ENCODE assay signal across 1 cellular context in genomic region chr22:37569009-37569920, GRCh38.
TF ChIP-seq lines count a peak whose summit lies in the region.

No MANE protein-coding gene starts in this region.

TF ChIP-seq in HepG2, 621 proteins besides CTCF, POLR2A, EP300 and RAD21 (continued from another document and continues in another):
- TF ChIP-seq BATF2 (CRISPR knock-in tag; IDR thresholded peaks at IDR 0.05) (0 out of 2 replicates have a peak, but pooled peaks have one; percentile 5), ZSCAN29 (CRISPR knock-in tag; conservative IDR thresholded peaks at IDR 0.05) (no peak), MIER2 (CRISPR knock-in tag; IDR thresholded peaks at IDR 0.05) (no peak; the same call in 1 of the 2 replicates), GMEB2 (CRISPR knock-in tag; IDR thresholded peaks at IDR 0.05; ENCODE audit: low read depth) (no peak), ZNF296 (CRISPR knock-in tag; conservative IDR thresholded peaks at IDR 0.05) (0 out of 2 replicates have a peak, but pooled peaks have one; percentile 39), ZNF740 (CRISPR knock-in tag; IDR thresholded peaks at IDR 0.05) (no peak; the same call in none of the 2 replicates), ZNF780A (CRISPR knock-in tag; IDR thresholded peaks at IDR 0.05) (no peak), REPIN1 (CRISPR knock-in tag; IDR thresholded peaks at IDR 0.05; ENCODE audit: borderline replicate concordance, low read depth) (peak; percentile 96), ZXDC (CRISPR knock-in tag; IDR thresholded peaks at IDR 0.05) (0 out of 2 replicates have a peak, but pooled peaks have one; percentile 43), ZFAT (CRISPR knock-in tag; conservative IDR thresholded peaks at IDR 0.05) (no peak), SP1 (IDR thresholded peaks at IDR 0.05) (no peak), SP1 (CRISPR knock-in tag; IDR thresholded peaks at IDR 0.05) (no peak), MEIS1 (CRISPR knock-in tag; IDR thresholded peaks at IDR 0.05; ENCODE audit: borderline replicate concordance) (peak; percentile 81), MEF2D (CRISPR knock-in tag; IDR thresholded peaks at IDR 0.05) (peak; percentile 77), ZBTB25 (CRISPR knock-in tag; IDR thresholded peaks at IDR 0.05) (peak; percentile 69), ZFP90 (CRISPR knock-in tag; IDR thresholded peaks at IDR 0.05; ENCODE audit: borderline replicate concordance) (no peak; the same call in 1 of the 2 replicates), RFXAP (CRISPR knock-in tag; IDR thresholded peaks at IDR 0.05; ENCODE audit: borderline replicate concordance) (peak; percentile 62; the same call in 1 of the 2 replicates), CHD4 (IDR thresholded peaks at IDR 0.05; ENCODE audit: borderline replicate concordance, low read length) (0 out of 2 replicates have a peak, but pooled peaks have one; percentile 57), IKZF4 (CRISPR knock-in tag; IDR thresholded peaks at IDR 0.05; ENCODE audit: borderline replicate concordance, low read depth, not compliant biosample characterization) (peak; percentile 84), CEBPZ (IDR thresholded peaks at IDR 0.05; ENCODE audit: low read length) (no peak), SNAPC2 (CRISPR knock-in tag; IDR thresholded peaks at IDR 0.05) (0 out of 2 replicates have a peak, but pooled peaks have one; percentile 65), ZNF317 (CRISPR knock-in tag; IDR thresholded peaks at IDR 0.05) (peak; percentile 80), KLF12 (CRISPR knock-in tag; IDR thresholded peaks at IDR 0.05; ENCODE audit: borderline replicate concordance) (peak; percentile 78; the same call in 1 of the 2 replicates), KDM5A (IDR thresholded peaks at IDR 0.05; ENCODE audit: borderline replicate concordance, low read length) (no peak), SIN3B (IDR thresholded peaks at IDR 0.05; ENCODE audit: low read length) (no peak), ZNF451 (CRISPR knock-in tag; IDR thresholded peaks at IDR 0.05) (no peak), RBFOX2 (IDR thresholded peaks at IDR 0.05; ENCODE audit: low read depth, low read length) (0 out of 2 replicates have a peak, but pooled peaks have one; percentile 11), MED1 (CRISPR knock-in tag; IDR thresholded peaks at IDR 0.05) (peak; percentile 87), TCF12 (IDR thresholded peaks at IDR 0.05) (no peak), TCF12 (CRISPR knock-in tag; IDR thresholded peaks at IDR 0.05) (peak; percentile 96), PHF21A (CRISPR knock-in tag; IDR thresholded peaks at IDR 0.05) (peak; percentile 94), ZNF543 (CRISPR knock-in tag; IDR thresholded peaks at IDR 0.05) (peak; percentile 59; the same call in 1 of the 2 replicates), ZNF10 (CRISPR knock-in tag; IDR thresholded peaks at IDR 0.05; ENCODE audit: borderline replicate concordance, low read depth) (no peak), ZNF556 (CRISPR knock-in tag; IDR thresholded peaks at IDR 0.05; ENCODE audit: borderline replicate concordance) (no peak), KLF11 (CRISPR knock-in tag; IDR thresholded peaks at IDR 0.05) (0 out of 2 replicates have a peak, but pooled peaks have one; percentile 63), SMYD3 (CRISPR knock-in tag; IDR thresholded peaks at IDR 0.05) (peak; percentile 93), YY1 (IDR thresholded peaks at IDR 0.05; ENCODE audit: insufficient read depth, insufficient replicate concordance, low read depth, low read length) (peak; percentile 64), MYC (CRISPR knock-in tag; IDR thresholded peaks at IDR 0.05; ENCODE audit: borderline replicate concordance) (peak; percentile 78; the same call in 1 of the 2 replicates), PHB2 (IDR thresholded peaks at IDR 0.05; ENCODE audit: partially characterized antibody) (no peak), TGIF2 (CRISPR knock-in tag; IDR thresholded peaks at IDR 0.05) (no peak), GTF3A (CRISPR knock-in tag; conservative IDR thresholded peaks at IDR 0.05) (no peak), TCF7L2 (IDR thresholded peaks at IDR 0.05; ENCODE audit: low read depth, low read length) (no peak), ZNF207 (IDR thresholded peaks at IDR 0.05; ENCODE audit: borderline replicate concordance) (no peak), SIN3A (IDR thresholded peaks at IDR 0.05; ENCODE audit: borderline replicate concordance, low read depth, low read length) (peak; percentile 72; the same call in 1 of the 2 replicates), ATF7-NPFF (CRISPR knock-in tag; IDR thresholded peaks at IDR 0.05; ENCODE audit: low read depth) (no peak; the same call in 1 of the 2 replicates), ZNF468 (CRISPR knock-in tag; IDR thresholded peaks at IDR 0.05) (no peak), TAF15 (IDR thresholded peaks at IDR 0.05; ENCODE audit: low read depth, low read length, poor library complexity, severe bottlenecking) (peak; percentile 60), ZNF776 (CRISPR knock-in tag; IDR thresholded peaks at IDR 0.05) (no peak; the same call in 1 of the 2 replicates), CENPT (CRISPR knock-in tag; IDR thresholded peaks at IDR 0.05; ENCODE audit: low read depth) (no peak), ZKSCAN8 (CRISPR knock-in tag; IDR thresholded peaks at IDR 0.05; ENCODE audit: borderline replicate concordance) (no peak), TFDP2 (CRISPR knock-in tag; IDR thresholded peaks at IDR 0.05) (peak; percentile 62; the same call in 1 of the 2 replicates), ZNF607 (CRISPR knock-in tag; IDR thresholded peaks at IDR 0.05; ENCODE audit: borderline replicate concordance) (peak; percentile 89; the same call in 1 of the 2 replicates), ATF4 (CRISPR knock-in tag; IDR thresholded peaks at IDR 0.05) (peak in 1 of 2 experiments; percentile 44; a peak in 2 of 4 replicates), HMGXB3 (CRISPR knock-in tag; IDR thresholded peaks at IDR 0.05; ENCODE audit: borderline replicate concordance) (no peak), FOSL1 (CRISPR knock-in tag; IDR thresholded peaks at IDR 0.05; ENCODE audit: borderline replicate concordance) (no peak)
